ENCODE assay signal across 1 cellular context in genomic region chr7:83162402-83163256, GRCh38.
TF ChIP-seq lines count a peak whose summit lies in the region.

PCLO (minus strand) TSS chr7:83162884; CDS start chr7:83162592, 292 bp downstream.

TF ChIP-seq in HepG2, 621 proteins besides CTCF, POLR2A, EP300 and RAD21 (continued from another document and continues in another):
- peak; percentile 30; the same call in 1 of the 2 replicates for TF ChIP-seq PAXIP1 (CRISPR knock-in tag; conservative IDR thresholded peaks at IDR 0.05)
- no peak for TF ChIP-seq NR2F1 (CRISPR knock-in tag; IDR thresholded peaks at IDR 0.05)
- TF ChIP-seq ZFP36L1 (CRISPR knock-in tag; IDR thresholded peaks at IDR 0.05), result no peak
- TF ChIP-seq CCDC6 (CRISPR knock-in tag; IDR thresholded peaks at IDR 0.05), result peak; percentile 59; the same call in 1 of the 2 replicates
- 0 out of 2 replicates have a peak, but pooled peaks have one; percentile 76 for TF ChIP-seq FOXO4 (CRISPR knock-in tag; conservative IDR thresholded peaks at IDR 0.05)
- TF ChIP-seq ZNF784 (CRISPR knock-in tag; IDR thresholded peaks at IDR 0.05; ENCODE audit: borderline replicate concordance), result peak; percentile 70; the same call in 1 of the 2 replicates
- peak; percentile 79 for TF ChIP-seq ZNF441 (CRISPR knock-in tag; IDR thresholded peaks at IDR 0.05; ENCODE audit: borderline replicate concordance)
- TF ChIP-seq SOX6 (IDR thresholded peaks at IDR 0.05), result no peak
- peak; percentile 52 for TF ChIP-seq SOX6 (CRISPR knock-in tag; IDR thresholded peaks at IDR 0.05)
- TF ChIP-seq HMGXB4 (CRISPR knock-in tag; IDR thresholded peaks at IDR 0.05; ENCODE audit: borderline replicate concordance in 1 of 2, low read depth in 1 of 2), result peak in 1 of 2 experiments; percentile 32; a peak in 1 of 4 replicates
- TF ChIP-seq SP5 (CRISPR knock-in tag; IDR thresholded peaks at IDR 0.05; ENCODE audit: borderline replicate concordance, low read depth), result 0 out of 2 replicates have a peak, but pooled peaks have one; percentile 30
- TF ChIP-seq ISX (CRISPR knock-in tag; conservative IDR thresholded peaks at IDR 0.05), result no peak
- TF ChIP-seq STAG1 (CRISPR knock-in tag; IDR thresholded peaks at IDR 0.05), result no peak
- TF ChIP-seq IRF1 (CRISPR knock-in tag; IDR thresholded peaks at IDR 0.05; ENCODE audit: low read depth), result no peak
- 0 out of 2 replicates have a peak, but pooled peaks have one; percentile 49 for TF ChIP-seq ZNF564 (CRISPR knock-in tag; IDR thresholded peaks at IDR 0.05)
- TF ChIP-seq NONO (IDR thresholded peaks at IDR 0.05), result no peak
- TF ChIP-seq NONO (CRISPR knock-in tag; conservative IDR thresholded peaks at IDR 0.05), result 0 out of 2 replicates have a peak, but pooled peaks have one; percentile 55
- no peak for TF ChIP-seq ZKSCAN5 (CRISPR knock-in tag; IDR thresholded peaks at IDR 0.05)
- TF ChIP-seq USF2 (IDR thresholded peaks at IDR 0.05; ENCODE audit: low read depth, low read length), result no peak
- no peak for TF ChIP-seq USF2 (CRISPR knock-in tag; IDR thresholded peaks at IDR 0.05; ENCODE audit: borderline replicate concordance)
- peak; percentile 87; the same call in 1 of the 2 replicates for TF ChIP-seq THAP8 (CRISPR knock-in tag; IDR thresholded peaks at IDR 0.05; ENCODE audit: borderline replicate concordance)
- no peak for TF ChIP-seq NCOR1 (IDR thresholded peaks at IDR 0.05; ENCODE audit: borderline replicate concordance, low read length)
- 0 out of 2 replicates have a peak, but pooled peaks have one; percentile 47 for TF ChIP-seq ZMAT3 (CRISPR knock-in tag; conservative IDR thresholded peaks at IDR 0.05)
- no peak for TF ChIP-seq ZNF318 (CRISPR knock-in tag; IDR thresholded peaks at IDR 0.05)
- TF ChIP-seq ZBTB26 (CRISPR knock-in tag; IDR thresholded peaks at IDR 0.05; ENCODE audit: borderline replicate concordance), result no peak
- TF ChIP-seq SPEN (CRISPR knock-in tag; IDR thresholded peaks at IDR 0.05; ENCODE audit: low read depth), result peak; percentile 55; the same call in 1 of the 2 replicates
- TF ChIP-seq ZNF580 (CRISPR knock-in tag; IDR thresholded peaks at IDR 0.05; ENCODE audit: borderline replicate concordance, low read depth), result no peak
- no peak for TF ChIP-seq FOSL1 (CRISPR knock-in tag; IDR thresholded peaks at IDR 0.05; ENCODE audit: borderline replicate concordance)
- TF ChIP-seq ZNF879 (CRISPR knock-in tag; IDR thresholded peaks at IDR 0.05), result 0 out of 2 replicates have a peak, but pooled peaks have one; percentile 27
- TF ChIP-seq ZNF326 (CRISPR knock-in tag; IDR thresholded peaks at IDR 0.05; ENCODE audit: borderline replicate concordance), result no peak
- TF ChIP-seq ZNF597 (CRISPR knock-in tag; IDR thresholded peaks at IDR 0.05), result no peak
- no peak for TF ChIP-seq ZFP90 (CRISPR knock-in tag; IDR thresholded peaks at IDR 0.05; ENCODE audit: borderline replicate concordance)
